ENCODE assay signal across 13 cellular contexts in the genomic region with DNA sequence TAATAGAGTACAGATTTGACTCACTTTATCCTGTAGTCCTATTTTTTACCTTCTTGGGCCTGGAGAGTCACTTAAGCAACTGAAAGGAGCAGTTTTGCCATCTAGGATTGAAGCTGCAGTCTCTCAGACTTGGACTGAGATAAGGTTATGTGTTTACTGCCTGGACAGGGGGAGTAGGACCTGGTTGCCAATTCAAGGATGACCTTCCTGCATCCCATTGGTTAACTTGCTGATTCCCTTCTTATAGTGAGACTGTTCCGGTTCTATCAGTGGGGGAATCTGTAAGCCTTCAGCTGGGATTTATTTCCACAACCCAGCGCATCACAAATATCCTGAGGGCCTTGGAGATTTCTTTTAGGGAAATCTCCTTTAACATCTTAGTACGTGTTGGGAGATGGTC. TPM values are rescaled to one million over a fixed set of nuclear protein-coding genes. Genes with fewer than 3 reads are reported as not detected.
A peak's percentile ranks its signal among the peaks of the same experiment; 100 is the strongest.
DNase-seq lines count a peak whose midpoint lies in the region; ATAC-seq, FAIRE-seq and TF ChIP-seq lines count a peak whose summit lies in the region.
"Had no signal": no experiment of that assay in that cellular context is flagged by ENCODE, and none has a peak within 500 bp of the region (broad histone marks: within the 10 kb centered on the region; RNA-seq: fewer than 3 reads in every experiment).

No MANE protein-coding gene starts in this region.

- no peak overlapping the region for H3K4ac ChIP-seq in mesenchymal stem cell (ENCODE audit: low read depth in 1 of 2, low read length in 2 of 2)

- H3K36me3 Mint-ChIP-seq in activated naive CD8-positive, alpha-beta T cell treated with anti-CD3 and anti-CD28 coated beads, Interleukin-2, amount 50 U/mL, for 24 hours (ENCODE audit: low read depth), result peaks cover 24% of the 10 kb centered on the region

- H2AK5ac ChIP-seq in mesenchymal stem cell (ENCODE audit: low read length, severe bottlenecking), result no peak overlapping the region

- no peak overlapping the region for H3K18ac ChIP-seq in mesenchymal stem cell (ENCODE audit: low read depth in 1 of 2, low read length in 2 of 2)

- no peak overlapping the region for H3K23ac ChIP-seq in mesenchymal stem cell (ENCODE audit: low read length in 2 of 2)

- H3K4me1 Mint-ChIP-seq in activated naive CD8-positive, alpha-beta T cell treated with anti-CD3 and anti-CD28 coated beads, Interleukin-2, amount 50 U/mL, for 24 hours, result peaks cover 52% of the 10 kb centered on the region

- H3K4me2 ChIP-seq in DOHH2 (ENCODE audit: low read length) (peak overlapping the region; percentile 88), mesenchymal stem cell (ENCODE audit: low read length, poor library complexity, severe bottlenecking) (no peak overlapping the region)

- H3K27me3 Mint-ChIP-seq in activated naive CD8-positive, alpha-beta T cell treated with anti-CD3 and anti-CD28 coated beads, Interleukin-2, amount 50 U/mL, for 24 hours, result no peaks in the 10 kb centered on the region

- TF ChIP-seq POLR2A in GM12892 (IDR thresholded peaks at IDR 0.05; ENCODE audit: low read depth, low read length), result no peak

- H3K4me3 Mint-ChIP-seq in activated naive CD8-positive, alpha-beta T cell treated with anti-CD3 and anti-CD28 coated beads, Interleukin-2, amount 50 U/mL, for 24 hours, result peak overlapping the region; percentile 91

- CTCF ChIA-PET in AG04449 (lab: Yijun Ruan, JAX), result interaction anchor here (1.9 to 3.3 kb wide), 2 partner anchors 43 to 106 kb away, joined by 5 to 20 read pairs; no protein-coding TSS in a partner anchor

- no peak overlapping the region for H3K14ac ChIP-seq in mesenchymal stem cell (ENCODE audit: low read length in 2 of 2)

- ATAC-seq in activated naive CD8-positive, alpha-beta T cell treated with anti-CD3 and anti-CD28 coated beads, Interleukin-2, amount 50 U/mL, for 24 hours, result no peak
- ATAC-seq in HG03520 (IDR thresholded peaks at IDR 0.05; ENCODE audit: unreplicated experiment), result no peak

- DNase-seq in AG04449 (ENCODE audit: low read depth, low spot score) (no peak), mesenchymal stem cell (peak; percentile 15), AG20443 (ENCODE audit: low spot score) (no peak), GM12892 (ENCODE audit: insufficient read length) (no peak), middle frontal gyrus (ENCODE audit: extremely low spot score, low spot score) (no peak)
- no peak for DNase-seq in activated naive CD8-positive, alpha-beta T cell treated with anti-CD3 and anti-CD28 coated beads, Interleukin-2, amount 50 U/mL, for 24 hours
- DNase-seq: central memory CD4-positive, alpha-beta T cell; DMS79 treated with DMSO at 0.1 percent for 48 hours; head of caudate nucleus; NCI-H1694; tibial artery had no signal

- H3K27ac Mint-ChIP-seq in activated naive CD8-positive, alpha-beta T cell treated with anti-CD3 and anti-CD28 coated beads, Interleukin-2, amount 50 U/mL, for 24 hours, result no peak overlapping the region

- H3K9me2 ChIP-seq in DOHH2 (replicated peaks; ENCODE audit: control insufficient read depth, low read length), result no peaks in the 10 kb centered on the region

- no peak overlapping the region for H2BK120ac ChIP-seq in mesenchymal stem cell (ENCODE audit: low read depth, low read length)

- H3K79me1 ChIP-seq in mesenchymal stem cell (replicated peaks; ENCODE audit: low read length, poor library complexity, severe bottlenecking), result peaks cover 6% of the 10 kb centered on the region

- H3K9me3 ChIP-seq in DOHH2 (ENCODE audit: control insufficient read depth, insufficient read depth, low read length) (no peaks in the 10 kb centered on the region), mesenchymal stem cell (ENCODE audit: control insufficient read depth, low read length) (no peaks in the 10 kb centered on the region)
- H3K9me3 ChIP-seq: tibial artery had no signal

- H4K20me1 ChIP-seq in DOHH2 (ENCODE audit: control insufficient read depth, insufficient read depth, low read depth, low read length), result peaks cover 39% of the 10 kb centered on the region; the same call in 1 of the 2 replicates

- H3K27me3 ChIP-seq in DOHH2 (ENCODE audit: control insufficient read depth, low read length) (no peaks in the 10 kb centered on the region), mesenchymal stem cell (ENCODE audit: control insufficient read depth in 1 of 2, insufficient read depth in 1 of 2, low read length in 2 of 2) (no peaks in the 10 kb centered on the region)
- H3K27me3 ChIP-seq: tibial artery had no signal

- no peak overlapping the region for H2BK12ac ChIP-seq in mesenchymal stem cell (ENCODE audit: low read length in 2 of 2)

- H2BK15ac ChIP-seq in mesenchymal stem cell (ENCODE audit: low read depth, poor library complexity, severe bottlenecking), result no peak overlapping the region

- H4K91ac ChIP-seq in mesenchymal stem cell (ENCODE audit: low read length), result no peak overlapping the region

- no peaks in the 10 kb centered on the region for H3K9me3 Mint-ChIP-seq in activated naive CD8-positive, alpha-beta T cell treated with anti-CD3 and anti-CD28 coated beads, Interleukin-2, amount 50 U/mL, for 24 hours

- H3F3A ChIP-seq in DOHH2 (ENCODE audit: control insufficient read depth, insufficient read depth), result 0 out of 2 replicates have a peak, but pooled peaks cover 2% of the 10 kb centered on the region

- no peak overlapping the region for H2BK5ac ChIP-seq in mesenchymal stem cell (ENCODE audit: low read depth, low read length, poor library complexity, severe bottlenecking)

- peak overlapping the region; percentile 18 for H3K4me3 ChIP-seq in AG04449 (ENCODE audit: low read depth, low read length)
- peak overlapping the region; percentile 31 for H3K4me3 ChIP-seq in DOHH2 (ENCODE audit: low read length)
- H3K4me3 ChIP-seq in mesenchymal stem cell (ENCODE audit: insufficient read depth in 1 of 2, low read depth in 1 of 2, low read length in 2 of 2), result peak overlapping the region in 1 of 2 experiments; percentile 88

- no peak overlapping the region for H3K27ac ChIP-seq in DOHH2 (ENCODE audit: low read depth, low read length)
- H3K27ac ChIP-seq in mesenchymal stem cell (ENCODE audit: low read length, poor library complexity, severe bottlenecking), result no peak overlapping the region

- no peak for FAIRE-seq in GM12892 (lab: Jason Lieb, UNC)

- POLR2A ChIA-PET in AG04449 (lab: Yijun Ruan, JAX), result no interaction called here

- no peak overlapping the region for H4K8ac ChIP-seq in mesenchymal stem cell (ENCODE audit: low read length)

- no peak overlapping the region for H2AFZ ChIP-seq in mesenchymal stem cell (ENCODE audit: low read depth, low read length)

- peaks cover 53% of the 10 kb centered on the region for H3K36me3 ChIP-seq in DOHH2 (ENCODE audit: control insufficient read depth, low read length)
- peaks cover 22 to 26% of the 10 kb centered on the region in 2 experiments for H3K36me3 ChIP-seq in mesenchymal stem cell (ENCODE audit: control insufficient read depth in 1 of 2, insufficient read depth in 2 of 2, low read depth in 1 of 2, low read length in 2 of 2)

- no peak for TF ChIP-seq CTCF in AG04449 (IDR thresholded peaks at IDR 0.05; ENCODE audit: insufficient read depth, low read length, missing control alignments)
- TF ChIP-seq CTCF in DOHH2 (IDR thresholded peaks at IDR 0.05; ENCODE audit: low read depth, low read length, poor library complexity, severe bottlenecking), result no peak

- peaks cover 37% of the 10 kb centered on the region for H3K4me1 ChIP-seq in DOHH2 (ENCODE audit: control insufficient read depth, low read length)
- H3K4me1 ChIP-seq in mesenchymal stem cell (ENCODE audit: control insufficient read depth, insufficient read depth, low read depth, low read length), result peaks cover 8% of the 10 kb centered on the region

- H3K9ac ChIP-seq in mesenchymal stem cell (ENCODE audit: low read length), result peak overlapping the region; percentile 96

- WGBS in mesenchymal stem cell, result 83% methylated on average over 3 of the region's 3 CpGs

- peaks cover 90% of the 10 kb centered on the region for H3K79me2 ChIP-seq in DOHH2 (ENCODE audit: control insufficient read depth, low read length)

RNA-seq across cellular contexts. Expression of gene UBN1, which starts 2.9 kb away (rescaled TPM):
- 24.0 TPM for polyA plus RNA-seq in mesenchymal stem cell (2013, experiment 1 of 2)
- 23.4 TPM for polyA plus RNA-seq in mesenchymal stem cell (2013, experiment 2 of 2)
- 12.3 TPM for polyA plus RNA-seq in GM12892 (2012; ENCODE audit: missing spikeins)

RNA-seq across cellular contexts. Expression of gene GLYR1, which starts 3.1 kb away (rescaled TPM):
- polyA plus RNA-seq in mesenchymal stem cell (2013, experiment 1 of 2), result 47.2 TPM
- polyA plus RNA-seq in mesenchymal stem cell (2013, experiment 2 of 2), result 44.9 TPM
- polyA plus RNA-seq in GM12892 (2012; ENCODE audit: missing spikeins), result 44.9 TPM

RNA-seq across cellular contexts. Expression of gene ROGDI, which starts 47.8 kb away (rescaled TPM):
- 22.7 TPM for polyA plus RNA-seq in mesenchymal stem cell (2013, experiment 1 of 2)
- polyA plus RNA-seq in mesenchymal stem cell (2013, experiment 2 of 2), result 24.1 TPM
- polyA plus RNA-seq in GM12892 (2012; ENCODE audit: missing spikeins), result 4.1 TPM

RNA-seq across cellular contexts. Expression of gene SMIM22, which starts 55.0 kb away (rescaled TPM):
- polyA plus RNA-seq in mesenchymal stem cell (2013, experiment 1 of 2), result not detected
- polyA plus RNA-seq in mesenchymal stem cell (2013, experiment 2 of 2), result not detected
- polyA plus RNA-seq in GM12892 (2012; ENCODE audit: missing spikeins), result not detected
